Comparison of ENCODE assay signal across 1 cellular context in the genomic region with DNA sequence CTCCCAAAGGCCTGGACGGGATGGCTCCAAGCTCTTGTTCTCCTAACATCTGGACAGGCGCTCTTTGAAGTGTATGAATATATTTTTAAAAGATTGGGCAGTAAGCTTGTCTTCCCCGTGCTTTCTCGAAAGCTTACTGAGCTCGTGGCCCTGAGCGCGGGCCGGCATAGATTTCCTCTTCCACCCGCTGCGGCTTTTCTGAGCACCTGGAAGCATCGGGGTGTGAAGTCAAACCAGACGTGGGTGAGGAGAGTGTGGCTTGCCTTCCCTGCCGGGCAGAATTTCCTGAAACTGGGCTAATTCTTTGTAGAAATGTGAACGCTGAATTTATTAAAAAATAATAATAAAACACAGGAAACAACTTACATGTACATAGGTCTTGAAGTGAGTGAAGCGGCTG.
TF ChIP-seq lines count a peak whose summit lies in the region.

No MANE protein-coding gene starts in this region.

TF ChIP-seq in GM12878, 131 proteins besides CTCF, POLR2A, EP300 and RAD21:
- TF ChIP-seq BHLHE40 (IDR thresholded peaks at IDR 0.05; ENCODE audit: borderline replicate concordance in 1 of 2, low read depth in 2 of 2, low read length in 1 of 2): no peak
- peak; percentile 8; the same call in 1 of the 2 replicates for TF ChIP-seq RUNX3 (IDR thresholded peaks at IDR 0.05; ENCODE audit: low read length)
- no peak for TF ChIP-seq SMAD1 (IDR thresholded peaks at IDR 0.05; ENCODE audit: low read depth, partially characterized antibody)
- no peak for TF ChIP-seq TCF3 (IDR thresholded peaks at IDR 0.05; ENCODE audit: borderline replicate concordance, insufficient read depth, low read depth, low read length)
- TF ChIP-seq HDAC2 (IDR thresholded peaks at IDR 0.05): no peak
